Comparison of ENCODE assay signal across 9 cellular contexts in genomic region chr13:22161871-22162270, GRCh38.
A peak's percentile ranks its signal among the peaks of the same experiment; 100 is the strongest.
DNase-seq lines count a peak whose midpoint lies in the region; ATAC-seq and TF ChIP-seq lines count a peak whose summit lies in the region.
"Had no signal": no experiment of that assay in that cellular context is flagged by ENCODE, and none has a peak within 500 bp of the region (broad histone marks: within the 10 kb centered on the region; RNA-seq: fewer than 3 reads in every experiment).

No MANE protein-coding gene starts in this region.

- H3K27ac ChIP-seq in upper lobe of right lung = no peak overlapping the region
- H3K27ac ChIP-seq: right atrium auricular region had no signal

- no peaks in the 10 kb centered on the region for H3K27me3 ChIP-seq in upper lobe of right lung
- H3K27me3 ChIP-seq: right atrium auricular region had no signal

- H3K4me1 ChIP-seq in upper lobe of right lung = peaks cover 3% of the 10 kb centered on the region
- H3K4me1 ChIP-seq: right atrium auricular region had no signal

- ATAC-seq in GM18858 (IDR thresholded peaks at IDR 0.05; ENCODE audit: unreplicated experiment) (peak; percentile 93), GM21515 (IDR thresholded peaks at IDR 0.05; ENCODE audit: unreplicated experiment) (peak; percentile 91), HG03196 (IDR thresholded peaks at IDR 0.05; ENCODE audit: unreplicated experiment) (peak; percentile 81), upper lobe of right lung (no peak)

- H3K9me3 ChIP-seq in upper lobe of right lung = no peaks in the 10 kb centered on the region
- H3K9me3 ChIP-seq: right atrium auricular region had no signal

- H3K4me3 ChIP-seq in upper lobe of right lung = no peak overlapping the region
- H3K4me3 ChIP-seq: right atrium auricular region had no signal

- intact Hi-C loops in upper lobe of right lung (cut with DNase I) = no loop called here

- no peak for TF ChIP-seq CTCF in upper lobe of right lung (IDR thresholded peaks at IDR 0.05)

- DNase-seq in central memory CD4-positive, alpha-beta T cell = peak; percentile 17
- DNase-seq in NCI-H1930 (lab: John Stamatoyannopoulos, UW) = no peak
- DNase-seq in upper lobe of right lung = no peak
- DNase-seq in activated CD4-positive, alpha-beta T cell treated with anti-CD3 and anti-CD28 coated beads, Interleukin-2, amount 50 U/mL, for 4 hours = no peak
- DNase-seq: GDM1 had no signal

- H3K36me3 ChIP-seq in upper lobe of right lung = no peaks in the 10 kb centered on the region
- H3K36me3 ChIP-seq: right atrium auricular region had no signal
